8 cellular contexts compared by ENCODE assay signal in the genomic region with DNA sequence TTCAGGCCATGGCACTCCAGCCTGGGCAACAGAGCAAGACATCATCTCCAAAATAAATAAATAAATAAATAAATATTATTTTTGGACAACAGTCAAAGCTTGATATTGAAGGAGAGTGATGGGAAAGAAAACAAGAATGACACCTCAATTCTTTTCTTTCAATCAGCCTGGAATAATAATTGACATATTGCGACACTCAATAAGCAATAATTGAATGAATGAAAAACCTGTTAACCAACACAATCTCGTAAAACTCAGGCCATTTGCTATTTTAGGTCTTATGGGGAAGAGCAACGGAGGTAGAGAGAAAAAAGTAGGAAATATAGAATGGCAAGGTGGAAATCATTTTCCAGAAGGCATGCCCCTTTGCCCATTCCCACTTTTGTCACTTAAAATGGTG.
"Had no signal": no experiment of that assay in that cellular context is flagged by ENCODE, and none has a peak within 500 bp of the region (broad histone marks: within the 10 kb centered on the region; RNA-seq: fewer than 3 reads in every experiment).

No MANE protein-coding gene starts in this region.

- DNase-seq: GDM1, GF-D8 had no signal

- ATAC-seq: GM12878 had no signal

- FAIRE-seq: G401.6, GM12878, GM12891, GM12892, GM18507, GM19239 had no signal

- H3K4me3 ChIP-seq: GM12878 had no signal
